In genomic region chr15:63264685-63265302, GRCh38 we compare ENCODE assay signal across 1 cellular context.
TF ChIP-seq lines count a peak whose summit lies in the region.

No MANE protein-coding gene starts in this region.

TF ChIP-seq in HepG2, 621 proteins besides CTCF, POLR2A, EP300 and RAD21 (continued from another document):
- TF ChIP-seq HMGXB3 (CRISPR knock-in tag; IDR thresholded peaks at IDR 0.05; ENCODE audit: borderline replicate concordance) (no peak), SRSF1 (optimal IDR thresholded peaks at IDR 0.05; ENCODE audit: low read depth, low read length) (no peak), MTF1 (CRISPR knock-in tag; IDR thresholded peaks at IDR 0.05) (no peak), FOXK2 (IDR thresholded peaks at IDR 0.05) (no peak), FOXC1 (CRISPR knock-in tag; IDR thresholded peaks at IDR 0.05; ENCODE audit: borderline replicate concordance) (no peak), ETS1 (CRISPR knock-in tag; IDR thresholded peaks at IDR 0.05) (no peak), ZBTB42 (CRISPR knock-in tag; IDR thresholded peaks at IDR 0.05) (no peak), CREB1 (IDR thresholded peaks at IDR 0.05) (no peak), CREB1 (CRISPR knock-in tag; IDR thresholded peaks at IDR 0.05) (no peak), ZBTB20 (CRISPR knock-in tag; IDR thresholded peaks at IDR 0.05; ENCODE audit: borderline replicate concordance, low read depth) (no peak), GMEB2 (CRISPR knock-in tag; IDR thresholded peaks at IDR 0.05; ENCODE audit: low read depth) (no peak), MEF2D (CRISPR knock-in tag; IDR thresholded peaks at IDR 0.05) (no peak), ZNF841 (CRISPR knock-in tag; IDR thresholded peaks at IDR 0.05; ENCODE audit: borderline replicate concordance) (no peak), ATF7 (IDR thresholded peaks at IDR 0.05) (no peak), ATF7 (CRISPR knock-in tag; IDR thresholded peaks at IDR 0.05) (no peak), KLF15 (CRISPR knock-in tag; IDR thresholded peaks at IDR 0.05; ENCODE audit: borderline replicate concordance) (no peak), KLF6 (CRISPR knock-in tag; IDR thresholded peaks at IDR 0.05) (no peak)
- TF ChIP-seq, protein P1, sequence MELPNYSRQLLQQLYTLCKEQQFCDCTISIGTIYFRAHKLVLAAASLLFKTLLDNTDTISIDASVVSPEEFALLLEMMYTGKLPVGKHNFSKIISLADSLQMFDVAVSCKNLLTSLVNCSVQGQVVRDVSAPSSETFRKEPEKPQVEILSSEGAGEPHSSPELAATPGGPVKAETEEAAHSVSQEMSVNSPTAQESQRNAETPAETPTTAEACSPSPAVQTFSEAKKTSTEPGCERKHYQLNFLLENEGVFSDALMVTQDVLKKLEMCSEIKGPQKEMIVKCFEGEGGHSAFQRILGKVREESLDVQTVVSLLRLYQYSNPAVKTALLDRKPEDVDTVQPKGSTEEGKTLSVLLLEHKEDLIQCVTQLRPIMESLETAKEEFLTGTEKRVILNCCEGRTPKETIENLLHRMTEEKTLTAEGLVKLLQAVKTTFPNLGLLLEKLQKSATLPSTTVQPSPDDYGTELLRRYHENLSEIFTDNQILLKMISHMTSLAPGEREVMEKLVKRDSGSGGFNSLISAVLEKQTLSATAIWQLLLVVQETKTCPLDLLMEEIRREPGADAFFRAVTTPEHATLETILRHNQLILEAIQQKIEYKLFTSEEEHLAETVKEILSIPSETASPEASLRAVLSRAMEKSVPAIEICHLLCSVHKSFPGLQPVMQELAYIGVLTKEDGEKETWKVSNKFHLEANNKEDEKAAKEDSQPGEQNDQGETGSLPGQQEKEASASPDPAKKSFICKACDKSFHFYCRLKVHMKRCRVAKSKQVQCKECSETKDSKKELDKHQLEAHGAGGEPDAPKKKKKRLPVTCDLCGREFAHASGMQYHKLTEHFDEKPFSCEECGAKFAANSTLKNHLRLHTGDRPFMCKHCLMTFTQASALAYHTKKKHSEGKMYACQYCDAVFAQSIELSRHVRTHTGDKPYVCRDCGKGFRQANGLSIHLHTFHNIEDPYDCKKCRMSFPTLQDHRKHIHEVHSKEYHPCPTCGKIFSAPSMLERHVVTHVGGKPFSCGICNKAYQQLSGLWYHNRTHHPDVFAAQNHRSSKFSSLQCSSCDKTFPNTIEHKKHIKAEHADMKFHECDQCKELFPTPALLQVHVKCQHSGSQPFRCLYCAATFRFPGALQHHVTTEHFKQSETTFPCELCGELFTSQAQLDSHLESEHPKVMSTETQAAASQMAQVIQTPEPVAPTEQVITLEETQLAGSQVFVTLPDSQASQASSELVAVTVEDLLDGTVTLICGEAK (IDR thresholded peaks at IDR 0.05): no peak
- TF ChIP-seq, protein P1 (CRISPR knock-in tag; IDR thresholded peaks at IDR 0.05): no peak
- TF ChIP-seq, protein P2, sequence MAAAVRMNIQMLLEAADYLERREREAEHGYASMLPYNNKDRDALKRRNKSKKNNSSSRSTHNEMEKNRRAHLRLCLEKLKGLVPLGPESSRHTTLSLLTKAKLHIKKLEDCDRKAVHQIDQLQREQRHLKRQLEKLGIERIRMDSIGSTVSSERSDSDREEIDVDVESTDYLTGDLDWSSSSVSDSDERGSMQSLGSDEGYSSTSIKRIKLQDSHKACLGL (CRISPR knock-in tag; IDR thresholded peaks at IDR 0.05): no peak
